In the genomic region with DNA sequence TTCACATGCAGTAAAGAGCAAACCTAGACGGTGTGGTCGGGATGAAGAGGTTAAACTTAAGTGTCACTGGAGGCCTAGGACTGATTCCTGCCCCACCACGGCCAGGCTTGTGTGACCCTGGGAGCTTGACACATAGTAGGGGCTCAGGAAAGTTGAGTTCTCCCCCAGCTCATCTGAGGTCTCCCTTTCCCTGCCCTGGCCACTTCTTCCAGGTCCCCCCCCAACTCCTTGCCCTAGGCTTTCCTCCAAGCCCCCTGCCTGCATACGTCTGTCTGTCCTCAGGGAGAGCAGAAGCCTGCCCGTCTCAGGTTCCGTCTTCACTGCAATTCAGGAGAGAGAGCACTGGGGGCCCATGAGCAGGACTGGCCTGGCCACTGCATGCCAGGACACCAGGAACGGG, we compare ENCODE assay signal across 16 cellular contexts.
DNase-seq lines count a peak whose midpoint lies in the region; ATAC-seq, FAIRE-seq and TF ChIP-seq lines count a peak whose summit lies in the region.
"Had no signal": no experiment of that assay in that cellular context is flagged by ENCODE, and none has a peak within 500 bp of the region (broad histone marks: within the 10 kb centered on the region; RNA-seq: fewer than 3 reads in every experiment).

No MANE protein-coding gene starts in this region.

- TF ChIP-seq EP300 in suprapubic skin (IDR thresholded peaks at IDR 0.05): no peak
- no peak for TF ChIP-seq EP300 in HepG2 (IDR thresholded peaks at IDR 0.05; ENCODE audit: low read depth in 2 of 2, low read length in 2 of 2)
- TF ChIP-seq EP300 in HepG2 (CRISPR knock-in tag; IDR thresholded peaks at IDR 0.05; ENCODE audit: borderline replicate concordance): no peak

- in situ Hi-C loops in HepG2 (cut with HindIII; ENCODE audit: extremely low pct_ligation_motif_present, low pct_unique_long_range_greater_than_20kb): no loop called here

- no peaks in the 10 kb centered on the region for H3F3A ChIP-seq in neural progenitor cell (ENCODE audit: low read depth)

- H3K9ac ChIP-seq in neural progenitor cell (no peak overlapping the region), HepG2 (ENCODE audit: insufficient read depth, low read depth, low read length) (no peak overlapping the region)
- H3K9ac ChIP-seq: BLaER1 treated with 17β-estradiol and CSF1 and Interleukin-3, amounts not matched to agents 10 nM and 100 nM had no signal

- peaks cover 37% of the 10 kb centered on the region for H3K9me3 Mint-ChIP-seq in WTC11
- H3K9me3 Mint-ChIP-seq in neural progenitor cell: peaks cover 13% of the 10 kb centered on the region
- peaks cover 12% of the 10 kb centered on the region for H3K9me3 Mint-ChIP-seq in activated CD4-positive, alpha-beta memory T cell treated with anti-CD3 and anti-CD28 coated beads for 36 hours

- H3K27me3 Mint-ChIP-seq in WTC11 (ENCODE audit: low read depth): no peaks in the 10 kb centered on the region; the same call in none of the 2 replicates
- H3K27me3 Mint-ChIP-seq in neural progenitor cell (ENCODE audit: insufficient read depth, low read depth): peaks cover 10% of the 10 kb centered on the region
- peaks cover 4% of the 10 kb centered on the region for H3K27me3 Mint-ChIP-seq in activated CD4-positive, alpha-beta memory T cell treated with anti-CD3 and anti-CD28 coated beads for 36 hours

- H3K79me2 ChIP-seq in neural progenitor cell (ENCODE audit: low read depth) (no peaks in the 10 kb centered on the region), HepG2 (ENCODE audit: insufficient read depth, low read length) (no peaks in the 10 kb centered on the region)

- H4K20me1 ChIP-seq in neural progenitor cell (ENCODE audit: low read depth) (no peaks in the 10 kb centered on the region), HepG2 (ENCODE audit: insufficient read depth, low read length) (no peaks in the 10 kb centered on the region)

- H3K27ac Mint-ChIP-seq in WTC11 (0 out of 2 replicates have a peak overlapping the region, but pooled peaks have one; percentile 41), neural progenitor cell (peak overlapping the region; percentile 81)
- no peak overlapping the region for H3K27ac Mint-ChIP-seq in activated CD4-positive, alpha-beta memory T cell treated with anti-CD3 and anti-CD28 coated beads for 36 hours
- H3K27ac Mint-ChIP-seq: CD4-positive, CD25-positive, alpha-beta regulatory T cell had no signal

- H3K4me1 Mint-ChIP-seq in WTC11 (peaks cover 10% of the 10 kb centered on the region), neural progenitor cell (peaks cover 11% of the 10 kb centered on the region)
- no peaks in the 10 kb centered on the region for H3K4me1 Mint-ChIP-seq in activated CD4-positive, alpha-beta memory T cell treated with anti-CD3 and anti-CD28 coated beads for 36 hours (ENCODE audit: low read depth)
- H3K4me1 Mint-ChIP-seq: CD4-positive, CD25-positive, alpha-beta regulatory T cell had no signal

- POLR2A ChIA-PET in WTC11 (lab: Charles Lee) (no interaction called here), HepG2 (lab: Yijun Ruan, JAX) (no interaction called here)
- POLR2A ChIA-PET in activated CD4-positive, alpha-beta memory T cell treated with anti-CD3 and anti-CD28 coated beads for 36 hours (lab: Charles Lee): no interaction called here

- H3K4me1 ChIP-seq in left ventricle myocardium inferior: no peaks in the 10 kb centered on the region
- no peaks in the 10 kb centered on the region for H3K4me1 ChIP-seq in neural progenitor cell
- no peaks in the 10 kb centered on the region for H3K4me1 ChIP-seq in suprapubic skin
- H3K4me1 ChIP-seq in HepG2 (ENCODE audit: insufficient read depth, low read length): no peaks in the 10 kb centered on the region

- WGBS in suprapubic skin: 65% methylated on average over 7 of the region's 7 CpGs
- WGBS in HepG2 (ENCODE audit: low lambda C conversion rate): 6% methylated on average over 7 of the region's 7 CpGs

- intact Hi-C loops in cardiac septum (cut with DNase I) (no loop called here), left ventricle myocardium inferior (cut with micrococcal nuclease) (no loop called here), HepG2 (cut with micrococcal nuclease; ENCODE audit: unreplicated experiment) (no loop called here), sciatic nerve (cut with DNase I) (no loop called here)
- intact Hi-C loops in activated CD4-positive, alpha-beta memory T cell treated with anti-CD3 and anti-CD28 coated beads for 36 hours (cut with micrococcal nuclease): no loop called here

- H2AFZ ChIP-seq in neural progenitor cell (replicated peaks) (no peak overlapping the region), HepG2 (ENCODE audit: low read length) (no peak overlapping the region)

- TF ChIP-seq RAD21 in HepG2 (CRISPR knock-in tag; IDR thresholded peaks at IDR 0.05): no peak

- ATAC-seq in WTC11 (no peak), HepG2 (no peak), sciatic nerve (no peak)

- TF ChIP-seq CTCF in left ventricle myocardium inferior (IDR thresholded peaks at IDR 0.05; ENCODE audit: borderline replicate concordance) (no peak), WTC11 (IDR thresholded peaks at IDR 0.05) (no peak), neural progenitor cell (IDR thresholded peaks at IDR 0.05) (no peak), suprapubic skin (IDR thresholded peaks at IDR 0.05) (no peak), HepG2 (CRISPR knock-in tag; IDR thresholded peaks at IDR 0.05) (no peak)

- CTCF ChIA-PET in WTC11 (lab: Charles Lee): no interaction called here
- CTCF ChIA-PET in HepG2 (lab: Yijun Ruan, JAX; ENCODE audit: low intra/inter-chr PET ratio, low total read pairs): no interaction called here
- CTCF ChIA-PET in activated CD4-positive, alpha-beta memory T cell treated with anti-CD3 and anti-CD28 coated beads for 36 hours (lab: Charles Lee): no interaction called here

- BruUV-seq in HepG2 (replicated peaks; lab: Mats Ljungman, UMichigan): no TSS peak

- H3K4me3 Mint-ChIP-seq in WTC11 (no peak overlapping the region), neural progenitor cell (no peak overlapping the region)
- no peak overlapping the region for H3K4me3 Mint-ChIP-seq in activated CD4-positive, alpha-beta memory T cell treated with anti-CD3 and anti-CD28 coated beads for 36 hours
- H3K4me3 Mint-ChIP-seq: CD4-positive, CD25-positive, alpha-beta regulatory T cell had no signal

- H3K36me3 ChIP-seq in left ventricle myocardium inferior: no peaks in the 10 kb centered on the region
- no peaks in the 10 kb centered on the region for H3K36me3 ChIP-seq in neural progenitor cell
- H3K36me3 ChIP-seq in suprapubic skin: no peaks in the 10 kb centered on the region
- no peaks in the 10 kb centered on the region for H3K36me3 ChIP-seq in HepG2 (replicated peaks in 1 of 2; ENCODE audit: control insufficient read depth in 1 of 2, insufficient read depth in 2 of 2, low read length in 2 of 2)
- H3K36me3 ChIP-seq: BLaER1 treated with 17β-estradiol and CSF1 and Interleukin-3, amounts not matched to agents 10 nM and 100 nM had no signal

- DNase-seq in cardiac septum (ENCODE audit: low spot score) (peak; percentile 31), left ventricle myocardium inferior (no peak), WTC11 (ENCODE audit: low spot score) (no peak), neural progenitor cell (ENCODE audit: low spot score) (no peak), suprapubic skin (ENCODE audit: low spot score in 2 of 2) (peak; percentile 34 to 40), HepG2 (ENCODE audit: low spot score) (no peak), sciatic nerve (ENCODE audit: low spot score) (no peak)
- no peak for DNase-seq in activated CD4-positive, alpha-beta memory T cell treated with anti-CD3 and anti-CD28 coated beads for 36 hours
- DNase-seq: 8988T; AML-193; CD4-positive, CD25-positive, alpha-beta regulatory T cell; DMS53; GF-D8 had no signal

- H3K36me3 Mint-ChIP-seq in WTC11 (peaks cover 17% of the 10 kb centered on the region), neural progenitor cell (no peaks in the 10 kb centered on the region)
- no peaks in the 10 kb centered on the region for H3K36me3 Mint-ChIP-seq in activated CD4-positive, alpha-beta memory T cell treated with anti-CD3 and anti-CD28 coated beads for 36 hours
- H3K36me3 Mint-ChIP-seq: CD4-positive, CD25-positive, alpha-beta regulatory T cell had no signal

- TF ChIP-seq POLR2A in suprapubic skin (IDR thresholded peaks at IDR 0.05) (no peak), HepG2 (IDR thresholded peaks at IDR 0.05; ENCODE audit: insufficient read depth in 1 of 2, low read depth in 2 of 2, low read length in 2 of 2) (no peak)

- no peak overlapping the region for H3K4me2 ChIP-seq in neural progenitor cell
- H3K4me2 ChIP-seq in HepG2 (ENCODE audit: low read depth, low read length): no peak overlapping the region
- H3K4me2 ChIP-seq: BLaER1 treated with 17β-estradiol and CSF1 and Interleukin-3, amounts not matched to agents 10 nM and 100 nM had no signal

- no peak for FAIRE-seq in HepG2 (lab: Jason Lieb, UNC)
- FAIRE-seq: GM19239 had no signal

- H3K27me3 ChIP-seq in left ventricle myocardium inferior (ENCODE audit: low read depth): peaks cover 62% of the 10 kb centered on the region
- H3K27me3 ChIP-seq in neural progenitor cell: no peaks in the 10 kb centered on the region
- H3K27me3 ChIP-seq in suprapubic skin: peaks cover 22% of the 10 kb centered on the region
- H3K27me3 ChIP-seq in HepG2 (ENCODE audit: control insufficient read depth in 1 of 2, insufficient read depth in 2 of 2, low read length in 2 of 2): no peaks in the 10 kb centered on the region

- H3K4me3 ChIP-seq in left ventricle myocardium inferior (no peak overlapping the region), neural progenitor cell (no peak overlapping the region), suprapubic skin (no peak overlapping the region), HepG2 (replicated peaks in 1 of 3; ENCODE audit: insufficient read depth in 1 of 3, low read depth in 2 of 3, low read length in 3 of 3) (no peak overlapping the region)
- H3K4me3 ChIP-seq: BLaER1 treated with 17β-estradiol and CSF1 and Interleukin-3, amounts not matched to agents 10 nM and 100 nM had no signal

- no peak overlapping the region for H3K27ac ChIP-seq in left ventricle myocardium inferior (replicated peaks)
- no peak overlapping the region for H3K27ac ChIP-seq in neural progenitor cell
- no peak overlapping the region for H3K27ac ChIP-seq in suprapubic skin
- H3K27ac ChIP-seq in HepG2 (ENCODE audit: extremely low read length, insufficient read depth, low read length): no peak overlapping the region
- H3K27ac ChIP-seq: BLaER1 treated with 17β-estradiol and CSF1 and Interleukin-3, amounts not matched to agents 10 nM and 100 nM; HL-60 had no signal

- H3K9me3 ChIP-seq in left ventricle myocardium inferior (replicated peaks) (peaks cover 28% of the 10 kb centered on the region), neural progenitor cell (ENCODE audit: low read depth) (peaks cover 6% of the 10 kb centered on the region), suprapubic skin (no peaks in the 10 kb centered on the region), HepG2 (ENCODE audit: low read length) (no peaks in the 10 kb centered on the region)

TF ChIP-seq in HepG2, 621 proteins besides CTCF, POLR2A, EP300 and RAD21 (continues in another document):
- TF ChIP-seq CC2D1A (CRISPR knock-in tag; IDR thresholded peaks at IDR 0.05) (no peak), ZNF746 (CRISPR knock-in tag; IDR thresholded peaks at IDR 0.05) (no peak)
- TF ChIP-seq, protein P1, sequence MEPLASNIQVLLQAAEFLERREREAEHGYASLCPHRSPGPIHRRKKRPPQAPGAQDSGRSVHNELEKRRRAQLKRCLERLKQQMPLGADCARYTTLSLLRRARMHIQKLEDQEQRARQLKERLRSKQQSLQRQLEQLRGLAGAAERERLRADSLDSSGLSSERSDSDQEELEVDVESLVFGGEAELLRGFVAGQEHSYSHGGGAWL (CRISPR knock-in tag; IDR thresholded peaks at IDR 0.05): no peak

Comparison
In these comparisons a context has a peak if more than half of its experiments do, and no peak if none do; other contexts are left out.
1. DNase-seq: peak in cardiac septum (single experiment) and suprapubic skin (2 of 2); none in left ventricle myocardium inferior (single experiment), WTC11 (single experiment), neural progenitor cell (single experiment), HepG2 (single experiment), sciatic nerve (single experiment) and activated CD4-positive, alpha-beta memory T cell treated with anti-CD3 and anti-CD28 coated beads for 36 hours (single experiment).